ENCODE assay signal across 26 cellular contexts in the genomic region with DNA sequence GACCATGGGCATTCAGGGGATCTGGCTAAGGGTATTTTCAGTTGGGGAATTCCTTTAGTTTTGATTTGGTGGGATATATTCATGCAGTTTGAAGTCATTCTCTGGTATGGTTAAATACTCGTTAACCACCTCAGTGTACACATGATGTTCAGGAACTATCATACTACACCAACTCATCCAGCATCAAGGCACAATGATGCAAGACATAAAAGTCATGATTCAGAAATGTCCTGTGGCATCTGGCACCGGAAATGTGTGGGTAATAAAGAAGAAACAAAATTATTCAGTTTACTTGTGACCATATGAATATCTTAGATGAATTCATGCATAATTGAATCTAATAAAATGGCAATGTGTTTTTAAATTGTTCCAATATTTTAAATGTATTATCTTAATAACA.
DNase-seq lines count a peak whose midpoint lies in the region; ATAC-seq, FAIRE-seq and TF ChIP-seq lines count a peak whose summit lies in the region.
"Had no signal": no experiment of that assay in that cellular context is flagged by ENCODE, and none has a peak within 500 bp of the region (broad histone marks: within the 10 kb centered on the region; RNA-seq: fewer than 3 reads in every experiment).

No MANE protein-coding gene starts in this region.

- H3K4me2 ChIP-seq in fibroblast of lung (ENCODE audit: extremely low read depth, insufficient read depth, low read length): no peak overlapping the region

- H3K27me3 Mint-ChIP-seq in natural killer cell treated with Interleukin-12 subunit alpha and Interleukin-12 subunit beta and Interleukin-15 and Interleukin-18, amount 100 ng/mL, for 72 hours: no peaks in the 10 kb centered on the region
- H3K27me3 Mint-ChIP-seq: activated naive CD4-positive, alpha-beta T cell treated with anti-CD3 and anti-CD28 coated beads, Interleukin-2, amount 50 U/mL, for 24 hours; activated T-cell treated with anti-CD3 and anti-CD28 coated beads, Interleukin-2, amount 50 U/mL, for 24 hours had no signal

- no peak for ATAC-seq in natural killer cell treated with Interleukin-12 subunit alpha and Interleukin-12 subunit beta and Interleukin-15 and Interleukin-18, amount 100 ng/mL, for 72 hours
- ATAC-seq: Panc1 had no signal

- H3K27me3 ChIP-seq in ACC112 (ENCODE audit: insufficient read depth, low read length) (no peaks in the 10 kb centered on the region), fibroblast of lung (ENCODE audit: control insufficient read depth, insufficient read depth, low read length) (no peaks in the 10 kb centered on the region)
- H3K27me3 ChIP-seq: neutrophil, transverse colon had no signal

- peak; percentile 93 for FAIRE-seq in H54 (lab: Jason Lieb, UNC)
- FAIRE-seq: GM12891 had no signal

- H3K79me2 ChIP-seq in ACC112 (ENCODE audit: control insufficient read depth, insufficient read depth, low read length, unreplicated experiment) (no peaks in the 10 kb centered on the region), fibroblast of lung (ENCODE audit: control insufficient read depth, insufficient read depth, low read length) (no peaks in the 10 kb centered on the region)

- TF ChIP-seq CTCF in RWPE1 (conservative IDR thresholded peaks at IDR 0.05; ENCODE audit: low read depth) (no peak), fibroblast of lung (conservative IDR thresholded peaks at IDR 0.05 in 1 of 2, IDR thresholded peaks at IDR 0.05 in 1 of 2; ENCODE audit: low read depth in 1 of 2, low read length in 2 of 2) (no peak), GM10248 (IDR thresholded peaks at IDR 0.05; ENCODE audit: control extremely low read depth, extremely low read depth, low read depth, missing control alignments) (no peak), coronary artery (IDR thresholded peaks at IDR 0.05) (no peak)

- no peak overlapping the region for H3K27ac Mint-ChIP-seq in natural killer cell treated with Interleukin-12 subunit alpha and Interleukin-12 subunit beta and Interleukin-15 and Interleukin-18, amount 100 ng/mL, for 72 hours
- H3K27ac Mint-ChIP-seq: activated naive CD4-positive, alpha-beta T cell treated with anti-CD3 and anti-CD28 coated beads, Interleukin-2, amount 50 U/mL, for 24 hours; activated T-cell treated with anti-CD3 and anti-CD28 coated beads, Interleukin-2, amount 50 U/mL, for 24 hours had no signal

- no peaks in the 10 kb centered on the region for H3K36me3 Mint-ChIP-seq in natural killer cell treated with Interleukin-12 subunit alpha and Interleukin-12 subunit beta and Interleukin-15 and Interleukin-18, amount 100 ng/mL, for 72 hours
- H3K36me3 Mint-ChIP-seq: activated naive CD4-positive, alpha-beta T cell treated with anti-CD3 and anti-CD28 coated beads, Interleukin-2, amount 50 U/mL, for 24 hours had no signal

- peak; percentile 12 for DNase-seq in H54 (ENCODE audit: insufficient read length, low spot score)
- DNase-seq in RWPE1 (ENCODE audit: low spot score): peak; percentile 4
- peak; percentile 5 to 21 for DNase-seq in fibroblast of lung (ENCODE audit: low read depth in 2 of 2)
- no peak for DNase-seq in GM10248 (ENCODE audit: extremely low spot score)
- DNase-seq in coronary artery (ENCODE audit: low spot score): no peak
- no peak for DNase-seq in NCI-H1092 (lab: John Stamatoyannopoulos, UW)
- no peak for DNase-seq in natural killer cell treated with Interleukin-12 subunit alpha and Interleukin-12 subunit beta and Interleukin-15 and Interleukin-18, amount 100 ng/mL, for 72 hours (ENCODE audit: low spot score)
- DNase-seq: ACHN; activated CD4-positive, alpha-beta T cell treated with anti-CD3 and anti-CD28 coated beads, Interleukin-2, amount 50 U/mL, for 48 hours; activated T-cell treated with anti-CD3 and anti-CD28 coated beads, Interleukin-2, amount 50 U/mL, for 24 hours; Caco-2; central memory CD4-positive, alpha-beta T cell; effector CD4-positive, alpha-beta T cell; hypothalamus; midbrain; NCI-H1048; NCI-H748 treated with DMSO at 0.1 percent for 48 hours; stimulated activated CD4-positive, alpha-beta T cell treated with anti-CD3 and anti-CD28 coated beads, Interleukin-15, amount 100 ng/mL, for 24 hours; stimulated activated naive CD4-positive, alpha-beta T cell; transverse colon had no signal

- POLR2A ChIA-PET in RWPE1 (lab: Yijun Ruan, JAX; ENCODE audit: low non-redundant PET) (no interaction called here), GM10248 (lab: Yijun Ruan, JAX) (no interaction called here)

- H3K4me3 Mint-ChIP-seq in natural killer cell treated with Interleukin-12 subunit alpha and Interleukin-12 subunit beta and Interleukin-15 and Interleukin-18, amount 100 ng/mL, for 72 hours: no peak overlapping the region
- H3K4me3 Mint-ChIP-seq: activated naive CD4-positive, alpha-beta T cell treated with anti-CD3 and anti-CD28 coated beads, Interleukin-2, amount 50 U/mL, for 24 hours; activated T-cell treated with anti-CD3 and anti-CD28 coated beads, Interleukin-2, amount 50 U/mL, for 24 hours had no signal

- no peaks in the 10 kb centered on the region for H4K20me1 ChIP-seq in fibroblast of lung (ENCODE audit: control insufficient read depth, extremely low read depth, insufficient read depth, low read length)

- CTCF ChIA-PET in RWPE1 (lab: Yijun Ruan, JAX) (interaction anchor here (0.7 kb wide), 1 partner anchor 736 kb away, joined by 3 read pairs; no protein-coding TSS in a partner anchor), GM10248 (lab: Yijun Ruan, JAX) (no interaction called here)

- no peak overlapping the region for H2AFZ ChIP-seq in ACC112 (ENCODE audit: low read length, unreplicated experiment)
- no peak overlapping the region for H2AFZ ChIP-seq in fibroblast of lung (ENCODE audit: low read length)

- peak overlapping the region; percentile 56 for H3K27ac ChIP-seq in ACC112 (ENCODE audit: low read depth, low read length)
- H3K27ac ChIP-seq in RWPE1: no peak overlapping the region
- H3K27ac ChIP-seq in fibroblast of lung (ENCODE audit: insufficient read depth, low read length): no peak overlapping the region
- H3K27ac ChIP-seq in coronary artery: no peak overlapping the region
- H3K27ac ChIP-seq: neutrophil, transverse colon, VCaP had no signal

- H3K36me3 ChIP-seq in ACC112 (ENCODE audit: insufficient read depth, low read length): no peaks in the 10 kb centered on the region
- no peaks in the 10 kb centered on the region for H3K36me3 ChIP-seq in fibroblast of lung (ENCODE audit: control insufficient read depth, insufficient read depth, low read length)
- H3K36me3 ChIP-seq: neutrophil, transverse colon had no signal

- H3K9ac ChIP-seq in fibroblast of lung (ENCODE audit: insufficient read depth, low read length): no peak overlapping the region

- TF ChIP-seq POLR2A in H54 (IDR thresholded peaks at IDR 0.05; ENCODE audit: low read depth, low read length): no peak

- no peaks in the 10 kb centered on the region for H3K4me1 Mint-ChIP-seq in natural killer cell treated with Interleukin-12 subunit alpha and Interleukin-12 subunit beta and Interleukin-15 and Interleukin-18, amount 100 ng/mL, for 72 hours (ENCODE audit: low read depth in 2 of 2)
- H3K4me1 Mint-ChIP-seq: activated naive CD4-positive, alpha-beta T cell treated with anti-CD3 and anti-CD28 coated beads, Interleukin-2, amount 50 U/mL, for 24 hours had no signal

- H3K4me3 ChIP-seq in ACC112 (ENCODE audit: low read depth, low read length) (no peak overlapping the region), fibroblast of lung (replicated peaks in 1 of 4; ENCODE audit: control extremely low read depth in 1 of 4, insufficient read depth in 1 of 4, low read depth in 3 of 4, low read length in 4 of 4) (no peak overlapping the region), coronary artery (no peak overlapping the region)
- H3K4me3 ChIP-seq: transverse colon had no signal

- H3K9me3 Mint-ChIP-seq in natural killer cell treated with Interleukin-12 subunit alpha and Interleukin-12 subunit beta and Interleukin-15 and Interleukin-18, amount 100 ng/mL, for 72 hours: no peaks in the 10 kb centered on the region

- no peaks in the 10 kb centered on the region for H3K9me3 ChIP-seq in fibroblast of lung (ENCODE audit: control insufficient read depth, insufficient read depth, low read depth, low read length)
- H3K9me3 ChIP-seq: Caco-2, neutrophil, transverse colon had no signal

- peaks cover 26% of the 10 kb centered on the region for H3K4me1 ChIP-seq in ACC112 (ENCODE audit: control insufficient read depth, insufficient read depth, low read length, unreplicated experiment)
- no peaks in the 10 kb centered on the region for H3K4me1 ChIP-seq in fibroblast of lung (ENCODE audit: control insufficient read depth, extremely low read depth, insufficient read depth, low read length)
- H3K4me1 ChIP-seq: Caco-2, transverse colon had no signal

Comparison
In these comparisons a context has a peak if more than half of its experiments do, and no peak if none do; other contexts are left out.
1. DNase-seq: peak in H54 (single experiment), RWPE1 (single experiment) and fibroblast of lung (2 of 2); none in GM10248 (single experiment), coronary artery (single experiment), NCI-H1092 (single experiment) and natural killer cell treated with Interleukin-12 subunit alpha and Interleukin-12 subunit beta and Interleukin-15 and Interleukin-18, amount 100 ng/mL, for 72 hours (single experiment).